In genomic region chr14:105272623-105273022, GRCh38 we compare ENCODE assay signal across 28 cellular contexts. TPM values are rescaled to one million over a fixed set of nuclear protein-coding genes. Genes with fewer than 3 reads are reported as not detected.
DNase-seq lines count a peak whose midpoint lies in the region; ATAC-seq and TF ChIP-seq lines count a peak whose summit lies in the region.
"Had no signal": no experiment of that assay in that cellular context is flagged by ENCODE, and none has a peak within 500 bp of the region (broad histone marks: within the 10 kb centered on the region; RNA-seq: fewer than 3 reads in every experiment).

No MANE protein-coding gene starts in this region.

- peak; percentile 43 for DNase-seq in H9
- DNase-seq in endothelial cell (ENCODE audit: low spot score): no peak
- peak; percentile 58 for DNase-seq in osteoblast (ENCODE audit: insufficient read length, low spot score, missing footprints)
- no peak for DNase-seq in stimulated activated CD4-positive, alpha-beta T cell treated with anti-CD3 and anti-CD28 coated beads, Interleukin-2, amount 100 ng/mL, for 24 hours
- no peak for DNase-seq in ACHN
- DNase-seq in activated CD8-positive, alpha-beta T cell treated with anti-CD3 and anti-CD28 coated beads, Interleukin-2, amount 10 ng/mL, durations not matched to agents 7 days and 5 days: no peak
- DNase-seq: activated CD4-positive, alpha-beta T cell treated with anti-CD3 and anti-CD28 coated beads for 48 hours; activated effector memory CD4-positive, alpha-beta T cell treated with anti-CD3 and anti-CD28 coated beads, Interleukin-2, amount 50 U/mL, for 16 hours; activated T-cell treated with anti-CD3 and anti-CD28 coated beads, Interleukin-2, amount 50 U/mL, for 1 hour; aorta; GM23248; mesenchymal stem cell; NCI-H1048; NCI-H187; NCI-H748 treated with DMSO at 0.1 percent for 48 hours; SJCRH30; stimulated activated naive CD4-positive, alpha-beta T cell treated with Interleukin-2 at 50 U/mL for 16 hours; SW 1271; T1000; testis; WERI-Rb-1 had no signal

- H3K27ac Mint-ChIP-seq in H9 (0 out of 7 replicates have a peak overlapping the region, but pooled peaks of 1 of the 3 experiments have one; percentile 8), endothelial cell (ENCODE audit: unreplicated experiment) (peak overlapping the region; percentile 48)
- H3K27ac Mint-ChIP-seq in activated CD8-positive, alpha-beta T cell treated with anti-CD3 and anti-CD28 coated beads, Interleukin-2, amount 10 ng/mL, durations not matched to agents 7 days and 5 days: no peak overlapping the region
- H3K27ac Mint-ChIP-seq: activated naive CD8-positive, alpha-beta T cell had no signal

- peaks cover 3 to 28% (median 15%) of the 10 kb centered on the region in 11 experiments; a peak in 15 of 22 replicates for H3K36me3 ChIP-seq in BLaER1 treated with 17β-estradiol and CSF1 and Interleukin-3, amounts not matched to agents 10 nM and 100 nM
- no peaks in the 10 kb centered on the region for H3K36me3 ChIP-seq in osteoblast (ENCODE audit: insufficient read depth, low read length)
- H3K36me3 ChIP-seq: SJCRH30, vagina, WERI-Rb-1 had no signal

- no peak for ATAC-seq in HG03457 (IDR thresholded peaks at IDR 0.05; ENCODE audit: unreplicated experiment)
- ATAC-seq in activated CD8-positive, alpha-beta T cell treated with anti-CD3 and anti-CD28 coated beads, Interleukin-2, amount 10 ng/mL, durations not matched to agents 7 days and 5 days: no peak
- ATAC-seq: right cardiac atrium had no signal

- H3K56ac ChIP-seq in H9 (ENCODE audit: insufficient read length, low read depth, low read length): no peak overlapping the region

- H2BK12ac ChIP-seq in H9 (ENCODE audit: insufficient read length, low read depth, low read length): no peak overlapping the region

- H3K4me2 ChIP-seq in BLaER1 treated with 17β-estradiol and CSF1 and Interleukin-3, amounts not matched to agents 10 nM and 100 nM: peak overlapping the region in 8 of 11 experiments; percentile 3 to 87 (median 62); a peak in 11 of 22 replicates
- H3K4me2 ChIP-seq in H9 (ENCODE audit: insufficient read depth, insufficient read length, low read length) (no peak overlapping the region), osteoblast (ENCODE audit: insufficient read depth, low read length) (no peak overlapping the region)
- H3K4me2 ChIP-seq: hepatocyte, smooth muscle cell had no signal

- H2AFZ ChIP-seq in H9 (ENCODE audit: low read length): no peak overlapping the region
- H2AFZ ChIP-seq in osteoblast (ENCODE audit: low read length): no peak overlapping the region
- H2AFZ ChIP-seq: GM23248, hepatocyte had no signal

- H3K27ac ChIP-seq in BLaER1 treated with 17β-estradiol and CSF1 and Interleukin-3, amounts not matched to agents 10 nM and 100 nM: no peak overlapping the region
- H3K27ac ChIP-seq in H9 (ENCODE audit: insufficient read length, low read depth, low read length) (no peak overlapping the region), osteoblast (ENCODE audit: low read depth, low read length) (no peak overlapping the region)
- H3K27ac ChIP-seq: GM23248, hepatocyte, SJCRH30, testis, vagina, WERI-Rb-1 had no signal

- no peak overlapping the region for H2BK20ac ChIP-seq in H9 (ENCODE audit: low read depth, low read length, poor library complexity, severe bottlenecking)

- no peak overlapping the region for H4K8ac ChIP-seq in H9 (replicated peaks; ENCODE audit: insufficient read length, low read depth, low read length)

- no peak overlapping the region; a peak in 2 of 22 replicates for H3K9ac ChIP-seq in BLaER1 treated with 17β-estradiol and CSF1 and Interleukin-3, amounts not matched to agents 10 nM and 100 nM
- H3K9ac ChIP-seq in H9 (ENCODE audit: extremely low read depth, insufficient read length, low read length): no peak overlapping the region
- H3K9ac ChIP-seq: GM23248 had no signal

- no peak overlapping the region for H3K4ac ChIP-seq in H9 (ENCODE audit: low read depth, low read length)

- H3K4me3 Mint-ChIP-seq in H9 (no peak overlapping the region), endothelial cell (ENCODE audit: unreplicated experiment) (no peak overlapping the region)
- no peak overlapping the region for H3K4me3 Mint-ChIP-seq in activated CD8-positive, alpha-beta T cell treated with anti-CD3 and anti-CD28 coated beads, Interleukin-2, amount 10 ng/mL, durations not matched to agents 7 days and 5 days
- H3K4me3 Mint-ChIP-seq: activated naive CD8-positive, alpha-beta T cell had no signal

- no peak overlapping the region for H4K5ac ChIP-seq in H9 (ENCODE audit: insufficient read length, low read depth, low read length)

- peaks cover 10 to 86% (median 80%) of the 10 kb centered on the region in 10 experiments; a peak in 19 of 20 replicates for H3K4me1 ChIP-seq in BLaER1 treated with 17β-estradiol and CSF1 and Interleukin-3, amounts not matched to agents 10 nM and 100 nM
- H3K4me1 ChIP-seq in H9 (ENCODE audit: insufficient read depth, low read length): no peaks in the 10 kb centered on the region
- peaks cover 12% of the 10 kb centered on the region for H3K4me1 ChIP-seq in osteoblast (ENCODE audit: insufficient read depth, low read length)
- H3K4me1 ChIP-seq: testis had no signal

- H4K91ac ChIP-seq in H9 (ENCODE audit: insufficient read length, low read depth, low read length): no peak overlapping the region

- peaks cover 0 to 4% of the 10 kb centered on the region in 2 experiments; a peak in 2 of 4 replicates for H3K4me1 Mint-ChIP-seq in H9
- no peaks in the 10 kb centered on the region for H3K4me1 Mint-ChIP-seq in endothelial cell (ENCODE audit: unreplicated experiment)
- no peaks in the 10 kb centered on the region for H3K4me1 Mint-ChIP-seq in activated CD8-positive, alpha-beta T cell treated with anti-CD3 and anti-CD28 coated beads, Interleukin-2, amount 10 ng/mL, durations not matched to agents 7 days and 5 days (ENCODE audit: low read depth)

- H3K79me1 ChIP-seq in H9 (ENCODE audit: insufficient read depth, low read depth, low read length, poor library complexity, severe bottlenecking): no peaks in the 10 kb centered on the region

- H3K23ac ChIP-seq in H9 (ENCODE audit: insufficient read length, low read depth, low read length): no peak overlapping the region

- H3K27me3 Mint-ChIP-seq in H9 (ENCODE audit: low read depth) (no peaks in the 10 kb centered on the region), endothelial cell (ENCODE audit: unreplicated experiment) (peaks cover 6% of the 10 kb centered on the region)
- H3K27me3 Mint-ChIP-seq in activated CD8-positive, alpha-beta T cell treated with anti-CD3 and anti-CD28 coated beads, Interleukin-2, amount 10 ng/mL, durations not matched to agents 7 days and 5 days (ENCODE audit: low read depth): no peaks in the 10 kb centered on the region
- H3K27me3 Mint-ChIP-seq: activated naive CD8-positive, alpha-beta T cell had no signal

- H2BK120ac ChIP-seq in H9 (ENCODE audit: low read depth, low read length, poor library complexity, severe bottlenecking): no peak overlapping the region

- in situ Hi-C loops in ACHN (cut with HindIII; ENCODE audit: low pct_ligation_motif_present, low pct_unique_long_range_greater_than_20kb, low sequenced_read_pairs): no loop called here

- no peaks in the 10 kb centered on the region for H3K23me2 ChIP-seq in H9 (ENCODE audit: insufficient read length, low read depth, low read length, poor library complexity, severe bottlenecking)

- H4K20me1 ChIP-seq in BLaER1 treated with 17β-estradiol and CSF1 and Interleukin-3, amounts not matched to agents 10 nM and 100 nM: peaks cover 70 to 87% (median 83%) of the 10 kb centered on the region in 11 experiments
- H4K20me1 ChIP-seq in H9 (ENCODE audit: control insufficient read depth, insufficient read depth, insufficient read length) (no peaks in the 10 kb centered on the region), osteoblast (ENCODE audit: insufficient read depth, low read length) (peaks cover 33% of the 10 kb centered on the region)

- no peak overlapping the region for H3K14ac ChIP-seq in H9 (ENCODE audit: insufficient read depth, low read length)

- no peak overlapping the region for H3T11ph ChIP-seq in H9 (ENCODE audit: low read length)

- no peak overlapping the region for H2BK15ac ChIP-seq in H9 (ENCODE audit: low read depth, low read length)

- H3K18ac ChIP-seq in H9 (ENCODE audit: insufficient read length, low read depth, low read length): no peak overlapping the region

- H2AK5ac ChIP-seq in H9 (ENCODE audit: insufficient read length, low read length): no peak overlapping the region

- H3K27me3 ChIP-seq in BLaER1 treated with 17β-estradiol and CSF1 and Interleukin-3, amounts not matched to agents 10 nM and 100 nM: no peaks in the 10 kb centered on the region
- H3K27me3 ChIP-seq in H9 (ENCODE audit: insufficient read depth, low read length): no peaks in the 10 kb centered on the region
- no peaks in the 10 kb centered on the region for H3K27me3 ChIP-seq in osteoblast (ENCODE audit: insufficient read depth, low read length)
- H3K27me3 ChIP-seq: hepatocyte, SJCRH30, testis, vagina had no signal

- H3K9me3 ChIP-seq in BLaER1 treated with 17β-estradiol and CSF1 and Interleukin-3, amounts not matched to agents 10 nM and 100 nM (replicated peaks in 1 of 11): no peaks in the 10 kb centered on the region
- no peaks in the 10 kb centered on the region for H3K9me3 ChIP-seq in H9 (ENCODE audit: control insufficient read depth, low read depth, low read length)
- H3K9me3 ChIP-seq in osteoblast (ENCODE audit: low read depth, low read length): no peaks in the 10 kb centered on the region
- H3K9me3 ChIP-seq: SJCRH30, testis, vagina had no signal

- TF ChIP-seq CTCF in H9 (conservative IDR thresholded peaks at IDR 0.05): no peak
- TF ChIP-seq CTCF in endothelial cell (IDR thresholded peaks at IDR 0.05; ENCODE audit: unreplicated experiment): no peak
- no peak for TF ChIP-seq CTCF in osteoblast (IDR thresholded peaks at IDR 0.05; ENCODE audit: extremely low read depth, low read depth, low read length)

- H3K36me3 Mint-ChIP-seq in H9 (ENCODE audit: insufficient read depth in 1 of 3, low read depth in 3 of 3) (no peaks in the 10 kb centered on the region), endothelial cell (ENCODE audit: low read depth, unreplicated experiment) (peaks cover 5% of the 10 kb centered on the region)
- H3K36me3 Mint-ChIP-seq in activated CD8-positive, alpha-beta T cell treated with anti-CD3 and anti-CD28 coated beads, Interleukin-2, amount 10 ng/mL, durations not matched to agents 7 days and 5 days (ENCODE audit: low read depth): no peaks in the 10 kb centered on the region
- H3K36me3 Mint-ChIP-seq: activated naive CD8-positive, alpha-beta T cell had no signal

- POLR2A ChIA-PET in activated CD8-positive, alpha-beta T cell treated with anti-CD3 and anti-CD28 coated beads, Interleukin-2, amount 10 ng/mL, durations not matched to agents 7 days and 5 days (lab: Charles Lee): no interaction called here

- H3K79me2 ChIP-seq in H9 (ENCODE audit: insufficient read depth, low read length) (no peaks in the 10 kb centered on the region), osteoblast (ENCODE audit: insufficient read depth, low read length) (peaks cover 21% of the 10 kb centered on the region)

- H3K9me3 Mint-ChIP-seq in H9 (no peaks in the 10 kb centered on the region), endothelial cell (ENCODE audit: unreplicated experiment) (no peaks in the 10 kb centered on the region)
- no peaks in the 10 kb centered on the region for H3K9me3 Mint-ChIP-seq in activated CD8-positive, alpha-beta T cell treated with anti-CD3 and anti-CD28 coated beads, Interleukin-2, amount 10 ng/mL, durations not matched to agents 7 days and 5 days (ENCODE audit: insufficient read depth)

- no CpG with 5 or more reads among the region's 15 CpGs for WGBS in H9 (ENCODE audit: extremely low coverage, insufficient read length, low lambda C conversion rate)

- no peak overlapping the region for H2BK5ac ChIP-seq in H9 (ENCODE audit: insufficient read length, low read length)

- CTCF ChIA-PET in activated CD8-positive, alpha-beta T cell treated with anti-CD3 and anti-CD28 coated beads, Interleukin-2, amount 10 ng/mL, durations not matched to agents 7 days and 5 days (lab: Charles Lee): no interaction called here

- H3K4me3 ChIP-seq in BLaER1 treated with 17β-estradiol and CSF1 and Interleukin-3, amounts not matched to agents 10 nM and 100 nM: no peak overlapping the region
- H3K4me3 ChIP-seq in osteoblast (ENCODE audit: insufficient read depth, low read length): no peak overlapping the region
- H3K4me3 ChIP-seq: GM23248, hepatocyte, SJCRH30, smooth muscle cell, testis, vagina had no signal

RNA-seq across cellular contexts. Expression of gene BTBD6, which starts 24.3 kb away (rescaled TPM):
- 22.9 and 23.3 TPM in 2 replicates for total RNA-seq in H9 (2021)
- total RNA-seq in endothelial cell (ENCODE audit: unreplicated experiment): 45.1 TPM
- total RNA-seq in osteoblast: 54.3 and 60.1 TPM in 2 replicates
- 10 to 100 TPM; 53.7 to 59.8 TPM for total RNA-seq in activated CD8-positive, alpha-beta T cell treated with anti-CD3 and anti-CD28 coated beads, Interleukin-2, amount 10 ng/mL, durations not matched to agents 7 days and 5 days
- total RNA-seq: SJCRH30 had no signal

RNA-seq across cellular contexts. Expression of gene BRF1, which starts 28.2 kb away (rescaled TPM):
- total RNA-seq in H9 (2021) (27.0 and 28.3 TPM in 2 replicates), endothelial cell (ENCODE audit: unreplicated experiment) (40.9 TPM), osteoblast (33.6 and 34.4 TPM in 2 replicates)
- 10 to 100 TPM; 42.1 to 44.7 TPM for total RNA-seq in activated CD8-positive, alpha-beta T cell treated with anti-CD3 and anti-CD28 coated beads, Interleukin-2, amount 10 ng/mL, durations not matched to agents 7 days and 5 days

RNA-seq across cellular contexts. Expression of gene PACS2, which starts 41.9 kb away (rescaled TPM):
- total RNA-seq in H9 (2021) (63.5 and 72.5 TPM in 2 replicates), endothelial cell (ENCODE audit: unreplicated experiment) (113 TPM), osteoblast (81.1 and 81.3 TPM in 2 replicates)
- 10 to 100 TPM; 32.9 to 38.5 TPM for total RNA-seq in activated CD8-positive, alpha-beta T cell treated with anti-CD3 and anti-CD28 coated beads, Interleukin-2, amount 10 ng/mL, durations not matched to agents 7 days and 5 days

Comparison
In these comparisons a context has a peak if more than half of its experiments do, and no peak if none do; other contexts are left out.
1. H3K4me2 ChIP-seq: peak in BLaER1 treated with 17β-estradiol and CSF1 and Interleukin-3, amounts not matched to agents 10 nM and 100 nM (8 of 11); none in H9 (single experiment) and osteoblast (single experiment).
2. DNase-seq: peak in H9 (single experiment) and osteoblast (single experiment); none in endothelial cell (single experiment), stimulated activated CD4-positive, alpha-beta T cell treated with anti-CD3 and anti-CD28 coated beads, Interleukin-2, amount 100 ng/mL, for 24 hours (0 of 2), ACHN (single experiment) and activated CD8-positive, alpha-beta T cell treated with anti-CD3 and anti-CD28 coated beads, Interleukin-2, amount 10 ng/mL, durations not matched to agents 7 days and 5 days (single experiment).